In the genomic region with DNA sequence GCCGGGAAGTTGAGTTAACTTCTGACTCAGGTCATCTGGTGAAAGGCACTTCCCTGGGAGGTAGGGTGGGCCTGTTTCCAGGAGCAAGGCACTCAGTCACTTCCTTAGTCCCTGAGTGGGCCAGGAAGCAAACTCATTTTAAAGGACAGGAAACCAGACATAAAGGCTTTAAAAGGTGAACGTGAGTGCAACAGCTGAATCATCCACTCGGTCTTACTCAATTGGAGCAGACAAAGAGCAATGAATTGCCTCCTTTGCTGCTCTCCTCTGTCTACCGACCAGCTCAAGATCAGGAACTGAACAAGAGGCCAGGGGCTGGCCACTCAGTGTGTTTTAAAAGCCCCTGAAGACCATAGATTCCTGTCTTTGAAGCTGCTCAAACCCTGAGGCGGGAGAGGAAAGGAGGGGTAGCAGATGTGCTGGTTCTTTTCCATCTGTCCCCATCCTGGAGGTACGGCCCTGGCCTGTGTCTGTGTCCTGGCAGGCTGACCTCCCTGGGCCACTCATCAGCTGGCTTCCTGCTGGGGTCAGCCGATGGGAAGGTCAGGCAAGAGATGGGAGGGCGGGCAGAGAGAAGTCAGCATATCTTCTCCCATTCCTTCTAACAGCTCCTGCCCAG, we compare ENCODE assay signal across 8 cellular contexts.
DNase-seq lines count a peak whose midpoint lies in the region; FAIRE-seq and TF ChIP-seq lines count a peak whose summit lies in the region.

No MANE protein-coding gene starts in this region.

- H3K4me3 ChIP-seq in mesodermal cell (ENCODE audit: extremely low read depth, insufficient read depth, low read length, poor library complexity, severe bottlenecking): peak overlapping the region; percentile 6

- peak overlapping the region; percentile 42 for H3K27ac ChIP-seq in caudate nucleus (ENCODE audit: low read depth, low read length)
- H3K27ac ChIP-seq in mesodermal cell (ENCODE audit: low read depth, low read length, severe bottlenecking): peak overlapping the region; percentile 85

- TF ChIP-seq POLR2A in GM12892 (IDR thresholded peaks at IDR 0.05; ENCODE audit: low read depth, low read length): no peak

- no peak for FAIRE-seq in GM12892 (lab: Jason Lieb, UNC)

- peaks cover 35% of the 10 kb centered on the region for H3K4me1 ChIP-seq in mesodermal cell (ENCODE audit: control insufficient read depth, insufficient read depth, low read length, poor library complexity, severe bottlenecking)

- no peaks in the 10 kb centered on the region for H3K36me3 ChIP-seq in mesodermal cell (ENCODE audit: control insufficient read depth, insufficient read depth, low read length)

- DNase-seq in DMS53 (lab: John Stamatoyannopoulos, UW) (peak; percentile 83), NCI-H1092 treated with DMSO at 0.1 percent for 48 hours (lab: John Stamatoyannopoulos, UW) (peak; percentile 9), caudate nucleus (lab: John Stamatoyannopoulos, UW) (no peak), iPS-NIHi11 (ENCODE audit: low spot score) (no peak), Ammon's horn (ENCODE audit: low spot score) (no peak), GM12892 (ENCODE audit: insufficient read length) (no peak), superior temporal gyrus (ENCODE audit: extremely low spot score) (no peak)

- 48 to 59% methylated on average over 4 to 8 of the region's 8 CpGs for WGBS in mesodermal cell (ENCODE audit: insufficient coverage in 2 of 2), 2 experiments

- H3K9me3 ChIP-seq in mesodermal cell (ENCODE audit: control insufficient read depth, low read length): no peaks in the 10 kb centered on the region

Comparison
In these comparisons a context has a peak if more than half of its experiments do, and no peak if none do; other contexts are left out.
1. DNase-seq: peak in DMS53 (single experiment) and NCI-H1092 treated with DMSO at 0.1 percent for 48 hours (single experiment); none in caudate nucleus (0 of 61), iPS-NIHi11 (single experiment), Ammon's horn (single experiment), GM12892 (single experiment) and superior temporal gyrus (single experiment).